Comparison of ENCODE assay signal across 19 cellular contexts in the genomic region with DNA sequence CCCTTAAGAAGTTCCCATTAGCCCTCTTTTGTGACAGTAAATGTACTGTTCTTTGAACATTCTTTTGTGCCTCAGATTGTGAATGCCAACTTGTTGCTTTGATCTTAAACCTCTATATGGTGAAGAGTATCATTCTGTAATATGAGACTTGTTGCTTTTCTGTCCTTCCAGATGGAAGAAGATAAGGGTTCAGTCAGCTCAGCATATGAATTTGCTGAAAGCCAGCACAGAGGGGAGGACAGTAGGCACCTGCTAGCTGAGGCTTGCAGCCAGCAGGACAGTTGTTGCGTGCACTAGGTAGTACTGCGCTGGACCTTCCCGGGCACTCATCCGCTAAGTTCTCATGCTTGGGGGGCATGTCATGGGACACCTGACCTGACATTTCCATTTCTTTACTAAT.
DNase-seq lines count a peak whose midpoint lies in the region; ATAC-seq and TF ChIP-seq lines count a peak whose summit lies in the region.
"Had no signal": no experiment of that assay in that cellular context is flagged by ENCODE, and none has a peak within 500 bp of the region (broad histone marks: within the 10 kb centered on the region; RNA-seq: fewer than 3 reads in every experiment).

No MANE protein-coding gene starts in this region.

- no peaks in the 10 kb centered on the region for H3K9me3 ChIP-seq in CD8-positive, alpha-beta T cell (ENCODE audit: low read length)
- no peaks in the 10 kb centered on the region for H3K9me3 ChIP-seq in T-helper 17 cell (ENCODE audit: control insufficient read depth, low read length, poor library complexity, severe bottlenecking)
- H3K9me3 ChIP-seq: upper lobe of left lung had no signal

- H3K36me3 Mint-ChIP-seq in CD8-positive, alpha-beta T cell = peaks cover 48% of the 10 kb centered on the region
- peaks cover 4% of the 10 kb centered on the region for H3K36me3 Mint-ChIP-seq in T-helper 17 cell (ENCODE audit: low read depth)
- H3K36me3 Mint-ChIP-seq: WTC11 had no signal

- POLR2A ChIA-PET in CD8-positive, alpha-beta T cell (lab: Charles Lee) = no interaction called here

- no peak for TF ChIP-seq CTCF in CD8-positive, alpha-beta T cell (IDR thresholded peaks at IDR 0.05)

- H3K27me3 ChIP-seq in CD8-positive, alpha-beta T cell (ENCODE audit: insufficient read depth, low read length) = no peaks in the 10 kb centered on the region
- H3K27me3 ChIP-seq: upper lobe of left lung had no signal

- ATAC-seq in CD8-positive, alpha-beta T cell = no peak
- peak; percentile 18 for ATAC-seq in HG02759 (IDR thresholded peaks at IDR 0.05; ENCODE audit: unreplicated experiment)
- no peak for ATAC-seq in T-helper 17 cell
- ATAC-seq: left colon, WTC11 had no signal

- H3K36me3 ChIP-seq in CD8-positive, alpha-beta T cell (ENCODE audit: insufficient read depth, low read length) = peaks cover 4% of the 10 kb centered on the region

- H3K27ac Mint-ChIP-seq in CD8-positive, alpha-beta T cell = peak overlapping the region; percentile 2
- peak overlapping the region; percentile 9 for H3K27ac Mint-ChIP-seq in T-helper 17 cell
- H3K27ac Mint-ChIP-seq: nephron progenitor cell, WTC11 had no signal

- CTCF ChIA-PET in CD8-positive, alpha-beta T cell (lab: Charles Lee) = no interaction called here

- no peaks in the 10 kb centered on the region for H3K27me3 Mint-ChIP-seq in CD8-positive, alpha-beta T cell (ENCODE audit: low read depth)
- H3K27me3 Mint-ChIP-seq in T-helper 17 cell = no peaks in the 10 kb centered on the region

- no peak overlapping the region for H3K4me3 Mint-ChIP-seq in CD8-positive, alpha-beta T cell
- H3K4me3 Mint-ChIP-seq in T-helper 17 cell = no peak overlapping the region
- H3K4me3 Mint-ChIP-seq: nephron progenitor cell, WTC11 had no signal

- no peaks in the 10 kb centered on the region for H3K4me1 ChIP-seq in CD8-positive, alpha-beta T cell (ENCODE audit: insufficient read depth, low read length)
- H3K4me1 ChIP-seq: upper lobe of left lung had no signal

- DNase-seq in DMS 273 (lab: John Stamatoyannopoulos, UW; ENCODE audit: unreplicated experiment) (peak; percentile 34), DMS 273 treated with DMSO at 0.1 percent for 48 hours (lab: John Stamatoyannopoulos, UW) (no peak), T-helper 17 cell (no peak), NCI-H446 treated with DMSO at 0.1 percent for 48 hours (lab: John Stamatoyannopoulos, UW) (no peak), SHP77 treated with DMSO at 0.1 percent for 48 hours (lab: John Stamatoyannopoulos, UW) (no peak), dedifferentiated amniotic fluid mesenchymal stem cell (ENCODE audit: extremely low spot score) (no peak)
- DNase-seq in CD8-positive, alpha-beta T cell = no peak
- DNase-seq: activated effector memory CD4-positive, alpha-beta T cell treated with Interleukin-2 at 50 U/mL for 16 hours; left colon; NCI-H1048; NCI-H2029 treated with DMSO at 0.1 percent for 48 hours; nephron progenitor cell; SHP77; stimulated activated CD4-positive, alpha-beta T cell treated with anti-CD3 and anti-CD28 coated beads, Interleukin-2, amount 100 ng/mL, for 48 hours; upper lobe of left lung had no signal

- intact Hi-C loops in CD8-positive, alpha-beta T cell (cut with DNase I, micrococcal nuclease) = loop anchor here in 1 of 2 experiments (10.0 kb wide), 1 partner anchor 51 kb away; no protein-coding TSS in a partner anchor

- no peaks in the 10 kb centered on the region for H3K9me3 Mint-ChIP-seq in CD8-positive, alpha-beta T cell
- H3K9me3 Mint-ChIP-seq: nephron progenitor cell, WTC11 had no signal

- H3K4me1 Mint-ChIP-seq in CD8-positive, alpha-beta T cell (ENCODE audit: low read depth) = peaks cover 8% of the 10 kb centered on the region
- H3K4me1 Mint-ChIP-seq in T-helper 17 cell = peaks cover 7% of the 10 kb centered on the region
- H3K4me1 Mint-ChIP-seq: nephron progenitor cell had no signal

- no peak overlapping the region for H3K27ac ChIP-seq in CD8-positive, alpha-beta T cell (ENCODE audit: low read depth, low read length)
- H3K27ac ChIP-seq: 22Rv1, skin epidermis, upper lobe of left lung had no signal

- no peak overlapping the region for H3K4me3 ChIP-seq in CD8-positive, alpha-beta T cell (ENCODE audit: low read depth, low read length)
- H3K4me3 ChIP-seq: skin epidermis, upper lobe of left lung had no signal
